ENCODE assay signal across 8 cellular contexts in genomic region chr9:33167084-33167948, GRCh38. TPM values are rescaled to one million over a fixed set of nuclear protein-coding genes. Genes with fewer than 3 reads are reported as not detected.
A peak's percentile ranks its signal among the peaks of the same experiment; 100 is the strongest.
DNase-seq lines count a peak whose midpoint lies in the region; ATAC-seq and TF ChIP-seq lines count a peak whose summit lies in the region.

A gene with protein sequence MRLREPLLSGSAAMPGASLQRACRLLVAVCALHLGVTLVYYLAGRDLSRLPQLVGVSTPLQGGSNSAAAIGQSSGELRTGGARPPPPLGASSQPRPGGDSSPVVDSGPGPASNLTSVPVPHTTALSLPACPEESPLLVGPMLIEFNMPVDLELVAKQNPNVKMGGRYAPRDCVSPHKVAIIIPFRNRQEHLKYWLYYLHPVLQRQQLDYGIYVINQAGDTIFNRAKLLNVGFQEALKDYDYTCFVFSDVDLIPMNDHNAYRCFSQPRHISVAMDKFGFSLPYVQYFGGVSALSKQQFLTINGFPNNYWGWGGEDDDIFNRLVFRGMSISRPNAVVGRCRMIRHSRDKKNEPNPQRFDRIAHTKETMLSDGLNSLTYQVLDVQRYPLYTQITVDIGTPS (minus strand): TSS chr9:33167336. CDS start chr9:33167169, 167 bp downstream.

- TF ChIP-seq CTCF in kidney epithelial cell (IDR thresholded peaks at IDR 0.05; ENCODE audit: insufficient read depth, low read length, poor library complexity, severe bottlenecking): no peak

- H3K27me3 ChIP-seq in kidney epithelial cell (ENCODE audit: control insufficient read depth, insufficient read depth, low read length): no peaks in the 10 kb centered on the region

- DNase-seq in AML-193 (lab: John Stamatoyannopoulos, UW) (peak; percentile 88 to 95), NCI-H510A treated with DMSO at 0.1 percent for 48 hours (lab: John Stamatoyannopoulos, UW) (peak; percentile 73), cerebellum (ENCODE audit: low spot score) (peak; percentile 95), kidney epithelial cell (ENCODE audit: low read depth) (no peak)
- peak; percentile 95 to 97 for DNase-seq in activated CD4-positive, alpha-beta T cell treated with anti-CD3 and anti-CD28 coated beads for 24 hours (ENCODE audit: low read depth in 2 of 2)
- DNase-seq in stimulated activated CD4-positive, alpha-beta T cell treated with anti-CD3 and anti-CD28 coated beads, Interleukin-15, amount 100 ng/mL, for 24 hours: peak; percentile 98

- H3K4me3 ChIP-seq in kidney epithelial cell (ENCODE audit: low read depth, low read length): peak within 1 kb of the TSS; percentile 92

- peak; percentile 50 for ATAC-seq in GM19043 (IDR thresholded peaks at IDR 0.05; ENCODE audit: low read depth, unreplicated experiment)
- ATAC-seq in HG03354 (IDR thresholded peaks at IDR 0.05; ENCODE audit: poor library complexity, severe bottlenecking, unreplicated experiment): peak; percentile 59

- no peaks in the 10 kb centered on the region for H3K36me3 ChIP-seq in kidney epithelial cell (ENCODE audit: control insufficient read depth, insufficient read depth, low read length)

RNA-seq across cellular contexts. Expression of the gene that starts here (rescaled TPM):
- total RNA-seq in cerebellum (2.8 TPM), kidney epithelial cell (86.1 and 103 TPM in 2 replicates)

Comparison
In these comparisons a context has a peak if more than half of its experiments do, and no peak if none do; other contexts are left out.
1. RNA of the gene that starts here (total RNA-seq): 86.1 to 103 TPM in kidney epithelial cell; 2.8 TPM in cerebellum (single experiment); every median in the first group is over 10 times any median in the second.